ENCODE assay signal across 8 cellular contexts in the genomic region with DNA sequence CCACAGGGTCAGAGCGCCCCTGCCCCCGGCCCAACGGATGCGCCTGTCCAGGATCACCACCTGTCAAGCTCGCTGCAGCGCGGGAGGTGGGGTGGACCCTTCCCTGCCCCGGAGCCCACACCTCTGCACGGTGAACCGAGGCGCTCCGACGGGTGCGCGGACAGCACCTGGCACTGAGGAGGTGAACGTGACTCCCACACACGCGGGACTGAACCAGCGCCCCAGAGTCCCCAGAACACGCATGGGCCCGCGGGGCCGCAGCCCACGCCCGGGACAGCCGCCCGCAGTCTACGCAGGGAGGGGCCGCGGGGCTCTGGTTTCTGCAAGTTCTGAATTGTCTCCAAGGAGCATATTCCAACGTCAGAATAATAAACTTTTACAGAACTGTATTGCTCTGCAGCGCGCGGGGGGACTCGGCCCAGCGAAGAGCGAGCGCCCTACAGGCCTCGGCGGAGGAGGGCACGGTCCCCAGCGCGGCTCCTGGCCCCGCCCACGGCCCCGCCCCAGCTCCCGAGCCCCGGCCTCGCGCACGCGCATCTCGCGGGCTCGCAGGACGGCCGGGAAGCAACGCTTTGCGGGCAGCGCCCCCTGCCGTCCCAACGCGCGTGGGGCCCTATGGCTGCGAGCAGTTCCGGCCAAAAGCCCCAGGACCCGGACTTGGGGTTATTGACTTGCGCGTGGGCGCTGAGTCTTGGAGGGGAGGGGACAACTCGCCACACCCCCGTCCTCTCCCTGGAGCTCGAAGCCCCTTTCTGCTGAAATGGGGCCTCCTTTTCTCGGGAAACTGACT. TPM values are rescaled to one million over a fixed set of nuclear protein-coding genes. Genes with fewer than 3 reads are reported as not detected.
DNase-seq lines count a peak whose midpoint lies in the region; ATAC-seq and TF ChIP-seq lines count a peak whose summit lies in the region.

No MANE protein-coding gene starts in this region.

- H3K9me3 Mint-ChIP-seq in GM23338: peaks cover 19% of the 10 kb centered on the region
- peaks cover 2% of the 10 kb centered on the region for H3K9me3 Mint-ChIP-seq in activated naive CD8-positive, alpha-beta T cell treated with anti-CD3 and anti-CD28 coated beads, Interleukin-2, amount 10 ng/mL, durations not matched to agents 7 days and 5 days
- H3K9me3 Mint-ChIP-seq in osteocyte (ENCODE audit: unreplicated experiment): no peaks in the 10 kb centered on the region

- no peak overlapping the region for H3K27ac ChIP-seq in GM23338 (ENCODE audit: low read depth)
- no peak overlapping the region for H3K27ac ChIP-seq in thoracic aorta

- H3K4me3 ChIP-seq in GM23338 (peak overlapping the region; percentile 80), thoracic aorta (peak overlapping the region; percentile 78)

- peak overlapping the region; percentile 98 for H3K4me2 ChIP-seq in GM23338

- H3K79me2 ChIP-seq in GM23338 (replicated peaks; ENCODE audit: insufficient read depth): no peaks in the 10 kb centered on the region

- H2AFZ ChIP-seq in GM23338: peak overlapping the region; percentile 100

- H4K20me1 ChIP-seq in GM23338 (replicated peaks; ENCODE audit: insufficient read depth): no peaks in the 10 kb centered on the region

- H3K27ac Mint-ChIP-seq in GM23338 (no peak overlapping the region), osteocyte (ENCODE audit: unreplicated experiment) (no peak overlapping the region)
- no peak overlapping the region for H3K27ac Mint-ChIP-seq in activated naive CD8-positive, alpha-beta T cell treated with anti-CD3 and anti-CD28 coated beads, Interleukin-2, amount 10 ng/mL, durations not matched to agents 7 days and 5 days

- ATAC-seq in GM23338 (peak; percentile 88), Right ventricle myocardium inferior (peak; percentile 99), thoracic aorta (ENCODE audit: insufficient number of reproducible peaks, low FRiP score, low read depth) (peak; percentile 83)
- ATAC-seq in activated naive CD8-positive, alpha-beta T cell treated with anti-CD3 and anti-CD28 coated beads, Interleukin-2, amount 10 ng/mL, durations not matched to agents 7 days and 5 days (ENCODE audit: low read depth): peak; percentile 99

- TF ChIP-seq CTCF in GM23338 (conservative IDR thresholded peaks at IDR 0.05; ENCODE audit: low read depth in 2 of 2) (peak; percentile 73 to 95), LNCAP (IDR thresholded peaks at IDR 0.05) (peak; percentile 93), osteocyte (IDR thresholded peaks at IDR 0.05) (peak; percentile 98), thoracic aorta (IDR thresholded peaks at IDR 0.05) (peak; percentile 95)

- H3K27me3 ChIP-seq in GM23338 (ENCODE audit: insufficient read depth) (peaks cover 6% of the 10 kb centered on the region; the same call in 1 of the 2 replicates), thoracic aorta (replicated peaks; ENCODE audit: insufficient read depth) (no peaks in the 10 kb centered on the region)

- H3K9me3 ChIP-seq in thoracic aorta: no peaks in the 10 kb centered on the region

- H3K36me3 Mint-ChIP-seq in GM23338 (ENCODE audit: low read depth) (peaks cover 12% of the 10 kb centered on the region; the same call in 2 of the 3 replicates), osteocyte (ENCODE audit: unreplicated experiment) (no peaks in the 10 kb centered on the region)
- H3K36me3 Mint-ChIP-seq in activated naive CD8-positive, alpha-beta T cell treated with anti-CD3 and anti-CD28 coated beads, Interleukin-2, amount 10 ng/mL, durations not matched to agents 7 days and 5 days: no peaks in the 10 kb centered on the region

- H3K27me3 Mint-ChIP-seq in GM23338 (ENCODE audit: insufficient read depth, low read depth, poor library complexity) (peaks cover 11% of the 10 kb centered on the region), osteocyte (ENCODE audit: unreplicated experiment) (no peaks in the 10 kb centered on the region)
- H3K27me3 Mint-ChIP-seq in activated naive CD8-positive, alpha-beta T cell treated with anti-CD3 and anti-CD28 coated beads, Interleukin-2, amount 10 ng/mL, durations not matched to agents 7 days and 5 days: no peaks in the 10 kb centered on the region

- H3K4me1 Mint-ChIP-seq in GM23338: no peaks in the 10 kb centered on the region; the same call in 2 of the 3 replicates
- no peaks in the 10 kb centered on the region for H3K4me1 Mint-ChIP-seq in activated naive CD8-positive, alpha-beta T cell treated with anti-CD3 and anti-CD28 coated beads, Interleukin-2, amount 10 ng/mL, durations not matched to agents 7 days and 5 days
- peaks cover 8% of the 10 kb centered on the region for H3K4me1 Mint-ChIP-seq in osteocyte (ENCODE audit: unreplicated experiment)

- intact Hi-C loops in Right ventricle myocardium inferior (cut with DNase I): loop anchor here (1.0 to 10.0 kb wide), 4 partner anchors 124 to 807 kb away; no protein-coding TSS in a partner anchor

- H3K4me1 ChIP-seq in GM23338 (ENCODE audit: insufficient read depth): peaks cover 6% of the 10 kb centered on the region; the same call in 1 of the 2 replicates
- peaks cover 9 to 25% of the 10 kb centered on the region in 2 donors for H3K4me1 ChIP-seq in thoracic aorta (ENCODE audit: control insufficient read depth in 1 of 2, low read depth in 2 of 2)

- H3K4me3 Mint-ChIP-seq in GM23338 (peak overlapping the region; percentile 56; the same call in 2 of the 3 replicates), osteocyte (ENCODE audit: unreplicated experiment) (no peak overlapping the region)
- H3K4me3 Mint-ChIP-seq in activated naive CD8-positive, alpha-beta T cell treated with anti-CD3 and anti-CD28 coated beads, Interleukin-2, amount 10 ng/mL, durations not matched to agents 7 days and 5 days: peak overlapping the region; percentile 52

- no peaks in the 10 kb centered on the region for H3K9me2 ChIP-seq in GM23338 (ENCODE audit: insufficient read depth)

- no peaks in the 10 kb centered on the region for H3K36me3 ChIP-seq in GM23338 (ENCODE audit: insufficient read depth)
- no peaks in the 10 kb centered on the region for H3K36me3 ChIP-seq in thoracic aorta

- DNase-seq in ELR (ENCODE audit: low read depth): peak; percentile 84
- DNase-seq in GM23338 (ENCODE audit: low spot score): peak; percentile 92
- DNase-seq in SKM-1 treated with dmso at 0.1 percent for 144 hours (lab: John Stamatoyannopoulos, UW; ENCODE audit: unreplicated experiment): peak; percentile 72
- DNase-seq in activated naive CD8-positive, alpha-beta T cell treated with anti-CD3 and anti-CD28 coated beads, Interleukin-2, amount 10 ng/mL, durations not matched to agents 7 days and 5 days: peak; percentile 98
- peak; percentile 96 for DNase-seq in Right ventricle myocardium inferior (ENCODE audit: missing footprints)
- peak; percentile 96 for DNase-seq in osteocyte (ENCODE audit: extremely low spot score, unreplicated experiment)
- DNase-seq in thoracic aorta (ENCODE audit: low spot score): peak; percentile 24

- H3F3A ChIP-seq in GM23338 (replicated peaks; ENCODE audit: low read depth): 0 out of 2 replicates have a peak, but pooled peaks cover 5% of the 10 kb centered on the region

- POLR2A ChIA-PET in activated naive CD8-positive, alpha-beta T cell treated with anti-CD3 and anti-CD28 coated beads, Interleukin-2, amount 10 ng/mL, durations not matched to agents 7 days and 5 days (lab: Charles Lee): no interaction called here

TF ChIP-seq in GM23338, 12 proteins besides CTCF, POLR2A, EP300 and RAD21:
- TF ChIP-seq STAT1 (IDR thresholded peaks at IDR 0.05; ENCODE audit: unreplicated experiment) (no peak), CREB1 (CRISPR knock-in tag; IDR thresholded peaks at IDR 0.05; ENCODE audit: low read depth) (no peak), POLR2AphosphoS5 (IDR thresholded peaks at IDR 0.05; ENCODE audit: low read depth) (no peak)

RNA-seq across cellular contexts. Expression of gene OAT, which starts 29.7 kb away (rescaled TPM):
- 139 and 158 TPM in 2 replicates for total RNA-seq in GM23338 (2014; rRNA removed; shearing (Covaris generic))
- polyA plus RNA-seq in GM23338 (2016; fragmentation: Nextera tagmentation; extraction: Ambion mirVana): 131 and 136 TPM in 2 replicates
- 10 to 100 TPM; 25.3 to 28.0 TPM for total RNA-seq in activated naive CD8-positive, alpha-beta T cell treated with anti-CD3 and anti-CD28 coated beads, Interleukin-2, amount 10 ng/mL, durations not matched to agents 7 days and 5 days
- total RNA-seq in Right ventricle myocardium inferior (27.3 TPM), osteocyte (113 and 122 TPM in 2 replicates), thoracic aorta (10 to 100 TPM; 74.5 to 83.7 TPM)

Comparison
In these comparisons a context has a peak if more than half of its experiments do, and no peak if none do; other contexts are left out.
1. DNase-seq: peak in every context shown above with its lines; median percentile 98 in activated naive CD8-positive, alpha-beta T cell treated with anti-CD3 and anti-CD28 coated beads, Interleukin-2, amount 10 ng/mL, durations not matched to agents 7 days and 5 days; 96 in Right ventricle myocardium inferior; 96 in osteocyte; 92 in GM23338; 84 in ELR; 72 in SKM-1 treated with dmso at 0.1 percent for 144 hours; 24 in thoracic aorta.